Comparison of ENCODE assay signal across 10 cellular contexts in the genomic region with DNA sequence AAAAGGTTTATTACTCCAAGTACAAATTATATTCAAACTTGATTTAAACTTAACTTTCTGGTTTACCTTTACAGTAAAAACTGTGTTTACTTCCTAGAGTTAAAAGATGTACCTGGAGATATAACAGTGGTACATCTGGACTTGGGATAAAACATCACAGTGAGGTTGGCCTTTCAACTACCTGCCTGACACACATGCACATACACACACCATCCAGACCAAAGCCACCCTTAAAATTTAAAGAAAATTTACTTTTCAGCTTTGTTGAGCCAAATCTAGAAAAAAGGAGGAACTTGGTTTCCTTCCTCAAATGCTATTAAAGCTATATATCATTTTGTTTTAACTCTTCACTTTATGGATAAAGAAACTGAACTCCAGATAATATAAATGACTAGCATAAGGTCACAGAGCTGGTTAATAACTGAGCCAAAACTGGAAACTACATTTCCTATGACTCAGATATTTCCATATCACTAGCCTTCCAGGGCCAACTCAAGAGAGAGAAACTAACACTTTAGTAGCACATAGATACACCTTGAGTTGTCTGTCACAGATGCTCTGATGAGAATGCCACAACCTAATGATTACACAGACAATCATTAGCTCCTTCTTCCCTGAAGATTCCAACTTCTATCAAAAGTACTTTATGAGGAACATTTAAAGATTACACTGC. TPM values are rescaled to one million over a fixed set of nuclear protein-coding genes. Genes with fewer than 3 reads are reported as not detected.
DNase-seq lines count a peak whose midpoint lies in the region; ATAC-seq and TF ChIP-seq lines count a peak whose summit lies in the region.
"Had no signal": no experiment of that assay in that cellular context is flagged by ENCODE, and none has a peak within 500 bp of the region (broad histone marks: within the 10 kb centered on the region; RNA-seq: fewer than 3 reads in every experiment).

No MANE protein-coding gene starts in this region.

- intact Hi-C loops in PC-3 (cut with micrococcal nuclease), result loop anchor here (10.0 kb wide), 1 partner anchor 82 kb away; no protein-coding TSS in a partner anchor
- intact Hi-C loops in CD4-positive, alpha-beta T cell (cut with DNase I, micrococcal nuclease), result no loop called here

- H3K36me3 Mint-ChIP-seq in CD4-positive, alpha-beta T cell (ENCODE audit: low read depth), result peaks cover 41% of the 10 kb centered on the region

- no peak overlapping the region for H3K9ac ChIP-seq in PC-3 (ENCODE audit: low read length)

- CTCF ChIA-PET in PC-3 (lab: Charles Lee), result no interaction called here
- CTCF ChIA-PET in CD4-positive, alpha-beta T cell (lab: Charles Lee), result no interaction called here

- no peaks in the 10 kb centered on the region for H3K36me3 ChIP-seq in PC-3 (ENCODE audit: low read depth, low read length)

- no peak overlapping the region for H3K27ac ChIP-seq in PC-3 (ENCODE audit: low read length)
- no peak overlapping the region for H3K27ac ChIP-seq in CD4-positive, alpha-beta T cell (ENCODE audit: low read depth, low read length)

- no peaks in the 10 kb centered on the region for H3K27me3 ChIP-seq in PC-3 (ENCODE audit: low read length)
- H3K27me3 ChIP-seq in CD4-positive, alpha-beta T cell (ENCODE audit: control insufficient read depth, insufficient read depth, low read length), result no peaks in the 10 kb centered on the region

- no peaks in the 10 kb centered on the region for H3K79me2 ChIP-seq in PC-3 (ENCODE audit: low read length)

- no peak overlapping the region for H3K4me2 ChIP-seq in PC-3 (ENCODE audit: low read length)

- no peaks in the 10 kb centered on the region for H4K20me1 ChIP-seq in PC-3 (ENCODE audit: low read length)

- peaks cover 3% of the 10 kb centered on the region for H3K9me3 Mint-ChIP-seq in CD4-positive, alpha-beta T cell

- DNase-seq in PC-3, result peak; percentile 63
- DNase-seq in kidney glomerular epithelial cell (lab: John Stamatoyannopoulos, UW), result peak; percentile 49
- DNase-seq in CD4-positive, alpha-beta T cell, result no peak
- no peak for DNase-seq in activated naive CD4-positive, alpha-beta T cell treated with anti-CD3 and anti-CD28 coated beads, Interleukin-2, amount 50 U/mL, for 16 hours
- no peak for DNase-seq in germinal center (ENCODE audit: low spot score)
- no peak for DNase-seq in putamen (ENCODE audit: low spot score)
- DNase-seq: activated CD4-positive, alpha-beta T cell treated with anti-CD3 and anti-CD28 coated beads, Interleukin-2, amount 50 U/mL, for 48 hours; kidney had no signal

- TF ChIP-seq CTCF in PC-3 (conservative IDR thresholded peaks at IDR 0.05; ENCODE audit: low read depth, low read length), result no peak
- no peak for TF ChIP-seq CTCF in CD4-positive, alpha-beta T cell (IDR thresholded peaks at IDR 0.05)

- no peak overlapping the region for H3K4me3 ChIP-seq in PC-3 (ENCODE audit: low read length)

- H3K27ac Mint-ChIP-seq in CD4-positive, alpha-beta T cell, result no peak overlapping the region

- POLR2A ChIA-PET in PC-3 (lab: Charles Lee; ENCODE audit: unreplicated experiment), result no interaction called here
- POLR2A ChIA-PET in CD4-positive, alpha-beta T cell (lab: Charles Lee), result no interaction called here

- no peak overlapping the region for H3K4me3 Mint-ChIP-seq in CD4-positive, alpha-beta T cell

- no peaks in the 10 kb centered on the region for H3F3A ChIP-seq in PC-3 (ENCODE audit: low read length, unreplicated experiment)

- H3K27me3 Mint-ChIP-seq in CD4-positive, alpha-beta T cell, result no peaks in the 10 kb centered on the region

- no peaks in the 10 kb centered on the region for H3K9me2 ChIP-seq in PC-3 (replicated peaks; ENCODE audit: low read length)

- H3K4me1 ChIP-seq in PC-3 (ENCODE audit: insufficient read depth, low read length), result peaks cover 17% of the 10 kb centered on the region

- no TSS peak for BruUV-seq in PC-3 (replicated peaks; lab: Mats Ljungman, UMichigan)

- ATAC-seq in GM18873 (IDR thresholded peaks at IDR 0.05; ENCODE audit: low FRiP score, unreplicated experiment) (peak; percentile 81), HG02642 (IDR thresholded peaks at IDR 0.05; ENCODE audit: poor library complexity, unreplicated experiment) (peak; percentile 98), PC-3 (peak; percentile 93)
- ATAC-seq in CD4-positive, alpha-beta T cell (ENCODE audit: poor library complexity), result no peak

- no peak overlapping the region for H2AFZ ChIP-seq in PC-3 (ENCODE audit: low read length)

- H3K9me3 ChIP-seq in PC-3 (ENCODE audit: low read length), result no peaks in the 10 kb centered on the region
- peaks cover 7% of the 10 kb centered on the region for H3K9me3 ChIP-seq in CD4-positive, alpha-beta T cell (ENCODE audit: control insufficient read depth, low read length)

- H3K4me1 Mint-ChIP-seq in CD4-positive, alpha-beta T cell (ENCODE audit: low read depth), result no peaks in the 10 kb centered on the region

RNA-seq across cellular contexts. Expression of a gene that starts 40.8 kb away (rescaled TPM):
- 18.6 and 18.9 TPM in 2 replicates for total RNA-seq in PC-3 (2014; rRNA removed)
- total RNA-seq in CD4-positive, alpha-beta T cell, result 1 to 10 TPM; 7.2 to 8.3 TPM

RNA-seq across cellular contexts. Expression of a gene that starts 41.2 kb away (rescaled TPM):
- total RNA-seq in PC-3 (2014; rRNA removed), result 30.6 and 37.4 TPM in 2 replicates
- total RNA-seq in CD4-positive, alpha-beta T cell, result 10 to 100 TPM; 10.0 to 10.6 TPM

Comparison
In these comparisons a context has a peak if more than half of its experiments do, and no peak if none do; other contexts are left out.
1. DNase-seq: peak in PC-3 (single experiment) and kidney glomerular epithelial cell (single experiment); none in CD4-positive, alpha-beta T cell (0 of 10), activated naive CD4-positive, alpha-beta T cell treated with anti-CD3 and anti-CD28 coated beads, Interleukin-2, amount 50 U/mL, for 16 hours (single experiment), germinal center (single experiment) and putamen (single experiment).